In the genomic region with DNA sequence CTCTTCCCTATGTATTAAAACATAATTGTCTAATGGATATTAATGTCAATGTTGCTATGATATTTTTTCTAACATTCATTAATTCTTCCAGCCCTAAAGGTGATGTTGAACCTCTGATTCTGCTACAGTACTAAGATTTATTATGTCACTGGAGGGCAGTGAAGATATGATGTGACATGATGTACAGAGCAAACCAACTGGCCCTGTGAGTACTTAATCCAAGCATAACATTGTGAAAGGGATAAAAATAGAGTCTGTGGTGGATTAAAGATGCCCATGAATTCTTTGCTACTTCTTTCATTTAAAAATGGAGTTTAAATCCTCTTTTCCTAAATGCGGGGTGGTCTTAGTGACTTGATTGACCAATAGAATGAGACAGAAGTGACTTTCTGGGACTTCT, we compare ENCODE assay signal across 33 cellular contexts. TPM values are rescaled to one million over a fixed set of nuclear protein-coding genes. Genes with fewer than 3 reads are reported as not detected.
"Had no signal": no experiment of that assay in that cellular context is flagged by ENCODE, and none has a peak within 500 bp of the region (broad histone marks: within the 10 kb centered on the region; RNA-seq: fewer than 3 reads in every experiment).

No MANE protein-coding gene starts in this region.

- H3K27ac ChIP-seq: ascending aorta, breast epithelium, cardiac muscle cell, epithelial cell of prostate, esophagus squamous epithelium, gastroesophageal sphincter had no signal

- H3K9me3 ChIP-seq: ascending aorta, breast epithelium, esophagus squamous epithelium, gastroesophageal sphincter had no signal

- H3K36me3 ChIP-seq: ascending aorta, breast epithelium, cardiac muscle cell, esophagus squamous epithelium, gastroesophageal sphincter had no signal

- H3K27me3 ChIP-seq: ascending aorta, breast epithelium, cardiac muscle cell, esophagus squamous epithelium, gastroesophageal sphincter had no signal

- ATAC-seq: activated CD4-positive, alpha-beta T cell treated with anti-CD3 and anti-CD28 coated beads for 36 hours; activated CD8-positive, alpha-beta memory T cell treated with anti-CD3 and anti-CD28 coated beads, Interleukin-2, amount 10 ng/mL, durations not matched to agents 7 days and 5 days; activated CD8-positive, alpha-beta T cell treated with anti-CD3 and anti-CD28 coated beads, Interleukin-2, amount 10 ng/mL, durations not matched to agents 7 days and 5 days; activated naive CD8-positive, alpha-beta T cell treated with anti-CD3 and anti-CD28 coated beads, Interleukin-2, amount 50 U/mL, for 24 hours; gastroesophageal sphincter; T-helper 17 cell had no signal

- H3K4me3 ChIP-seq: ascending aorta, breast epithelium, cardiac muscle cell, esophagus squamous epithelium, gastroesophageal sphincter had no signal

- DNase-seq: activated CD4-positive, alpha-beta memory T cell treated with anti-CD3 and anti-CD28 coated beads for 36 hours; activated CD4-positive, alpha-beta T cell treated with anti-CD3 and anti-CD28 coated beads for 36 hours; activated CD4-positive, alpha-beta T cell treated with anti-CD3 and anti-CD28 coated beads, Interleukin-2, amount 10 ng/mL, durations not matched to agents 24 days and 14 days; activated CD4-positive, CD25-positive, alpha-beta regulatory T cell; activated CD4-positive, CD25-positive, alpha-beta regulatory T cell treated with anti-CD3 and anti-CD28 coated beads, Interleukin-2, amount 50 U/mL, for 72 hours; activated CD8-positive, alpha-beta memory T cell treated with anti-CD3 and anti-CD28 coated beads, Interleukin-2, amount 10 ng/mL, durations not matched to agents 7 days and 5 days; activated CD8-positive, alpha-beta memory T cell treated with anti-CD3 and anti-CD28 coated beads, Interleukin-2, amount 50 U/mL, for 4 hours; activated CD8-positive, alpha-beta T cell treated with anti-CD3 and anti-CD28 coated beads, Interleukin-2, amount 10 ng/mL, durations not matched to agents 7 days and 5 days; activated effector memory CD4-positive, alpha-beta T cell treated with anti-CD3 and anti-CD28 coated beads, Interleukin-2, amount 50 U/mL, for 16 hours; activated naive CD4-positive, alpha-beta T cell treated with anti-CD3 and anti-CD28 coated beads for 36 hours; activated naive CD8-positive, alpha-beta T cell treated with anti-CD3 and anti-CD28 coated beads for 36 hours; activated naive CD8-positive, alpha-beta T cell treated with anti-CD3 and anti-CD28 coated beads, Interleukin-2, amount 50 U/mL, for 24 hours; activated T-cell treated with anti-CD3 and anti-CD28 coated beads, Interleukin-2, amount 50 U/mL, for 1 hour; activated T-cell treated with anti-CD3 and anti-CD28 coated beads, Interleukin-2, amount 50 U/mL, for 48 hours; central memory CD4-positive, alpha-beta T cell; cerebellar nuclear complex; cortex of kidney; dermis blood vessel endothelial cell; effector CD8-positive, alpha-beta T cell; esophagus squamous epithelium; foreskin melanocyte; T-helper 1 cell; T-helper 17 cell; T1000 had no signal

- FAIRE-seq: endometrium, endothelial cell of umbilical vein had no signal

- H3K4me1 ChIP-seq: breast epithelium had no signal

RNA-seq across cellular contexts. Expression of a gene that starts 51.8 kb away (rescaled TPM):
- total RNA-seq: activated CD8-positive, alpha-beta T cell treated with anti-CD3 and anti-CD28 coated beads, Interleukin-2, amount 10 ng/mL, durations not matched to agents 7 days and 5 days; cardiac muscle cell; endothelial cell of umbilical vein; fibroblast of villous mesenchyme; glomerular endothelial cell had no signal
- polyA plus RNA-seq: cardiac muscle cell, endothelial cell of umbilical vein had no signal
